ENCODE assay signal across 23 cellular contexts in the genomic region with DNA sequence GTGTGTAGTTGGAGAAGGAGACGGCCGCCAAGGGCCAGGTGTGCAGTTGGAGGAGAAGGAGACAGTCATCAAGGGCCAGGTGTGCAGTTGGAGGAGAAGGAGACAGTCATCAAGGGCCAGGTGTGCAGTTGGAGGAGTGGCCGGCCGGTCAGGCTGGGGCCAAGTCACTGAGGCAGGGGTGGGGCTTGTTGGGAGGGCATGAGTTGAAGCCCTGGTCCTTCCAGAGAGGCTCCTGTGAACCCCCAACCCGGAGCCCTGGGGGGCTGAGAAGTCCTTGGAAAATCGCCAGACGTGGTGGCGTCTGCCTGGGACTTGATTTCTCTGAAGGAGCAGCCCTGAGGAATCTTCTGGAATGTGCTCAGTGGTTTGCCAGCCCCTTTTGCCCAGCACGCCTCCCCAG.
"Had no signal": no experiment of that assay in that cellular context is flagged by ENCODE, and none has a peak within 500 bp of the region (broad histone marks: within the 10 kb centered on the region; RNA-seq: fewer than 3 reads in every experiment).

No MANE protein-coding gene starts in this region.

- H3K9me3 ChIP-seq: SJSA1 had no signal

- H3K4me1 ChIP-seq: SJSA1 had no signal

- H3K27ac ChIP-seq: KMS-11, SJSA1, SK-N-MC had no signal

- H3K36me3 Mint-ChIP-seq: IgD-negative memory B cell had no signal

- H3K9ac ChIP-seq: KMS-11 had no signal

- H3K4me2 ChIP-seq: KMS-11 had no signal

- DNase-seq: Kasumi-1; MM.1S; NCI-H1092 treated with DMSO at 0.1 percent for 48 hours; NCI-H1436; NCI-H187; NCI-H2081; NCI-H2107; NCI-H2171 treated with DMSO at 0.1 percent for 48 hours; NCI-H345; NCI-H446 treated with DMSO at 0.1 percent for 48 hours; NCI-H526; NCI-H748 treated with DMSO at 0.1 percent for 48 hours; NK-92 treated with Interleukin-12 subunit alpha and Interleukin-12 subunit beta, amount 100 ng/mL, for 24 hours; PC-3; Right ventricle myocardium superior; SIG-M5; T-helper 2 cell had no signal

- H3K4me1 Mint-ChIP-seq: IgD-negative memory B cell had no signal

- H3K4me3 Mint-ChIP-seq: IgD-negative memory B cell had no signal

- H3K4me3 ChIP-seq: K562, SJSA1, SK-N-MC had no signal

- H3K9me3 Mint-ChIP-seq: IgD-negative memory B cell had no signal

- H3K27ac Mint-ChIP-seq: IgD-negative memory B cell had no signal

- FAIRE-seq: K562 had no signal

- H3K27me3 ChIP-seq: SJSA1 had no signal

- ATAC-seq: K562, Panc1, PC-3 had no signal
